Comparison of ENCODE assay signal across 9 cellular contexts in the genomic region with DNA sequence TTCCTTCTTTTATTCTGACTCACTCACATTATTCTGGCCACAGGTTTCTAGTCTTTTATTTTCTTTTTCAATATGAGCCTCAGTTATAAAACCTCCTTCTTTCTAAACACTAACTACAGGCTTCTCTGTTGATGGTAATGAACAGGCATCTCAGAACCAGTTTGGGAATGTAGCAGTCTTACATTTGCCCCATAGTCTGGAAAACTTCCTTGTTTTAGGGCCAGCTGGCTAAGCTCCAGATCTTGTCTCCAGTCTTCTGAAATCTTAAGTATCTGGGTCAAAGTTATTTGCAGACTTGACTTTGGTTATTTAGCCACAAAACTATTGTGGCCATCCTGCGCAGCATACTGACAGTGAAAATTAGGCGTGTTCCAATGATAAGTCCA.
DNase-seq lines count a peak whose midpoint lies in the region; ATAC-seq and FAIRE-seq lines count a peak whose summit lies in the region.
"Had no signal": no experiment of that assay in that cellular context is flagged by ENCODE, and none has a peak within 500 bp of the region (broad histone marks: within the 10 kb centered on the region; RNA-seq: fewer than 3 reads in every experiment).

No MANE protein-coding gene starts in this region.

- DNase-seq in EH (ENCODE audit: low read depth) (peak; percentile 58), RPMI8226 (peak; percentile 9), fibroblast of the conjunctiva (ENCODE audit: low read depth) (peak; percentile 83), putamen (ENCODE audit: low spot score) (peak; percentile 14), SHP77 treated with DMSO at 0.1 percent for 48 hours (lab: John Stamatoyannopoulos, UW) (no peak), RCC 7860 (ENCODE audit: low spot score) (no peak)
- DNase-seq in NK-92 treated with Interleukin-12 subunit alpha and Interleukin-12 subunit beta, amount 100 ng/mL, for 24 hours (lab: John Stamatoyannopoulos, UW) = no peak

- no peak for ATAC-seq in GM19397 (IDR thresholded peaks at IDR 0.05; ENCODE audit: unreplicated experiment)

- FAIRE-seq in RCC 7860 (lab: Jason Lieb, UNC) = no peak
- FAIRE-seq: G401.6 had no signal

Comparison
In these comparisons a context has a peak if more than half of its experiments do, and no peak if none do; other contexts are left out.
1. DNase-seq: peak in EH (single experiment), RPMI8226 (single experiment), fibroblast of the conjunctiva (single experiment) and putamen (single experiment); none in SHP77 treated with DMSO at 0.1 percent for 48 hours (single experiment), NK-92 treated with Interleukin-12 subunit alpha and Interleukin-12 subunit beta, amount 100 ng/mL, for 24 hours (single experiment) and RCC 7860 (single experiment).